In the genomic region with DNA sequence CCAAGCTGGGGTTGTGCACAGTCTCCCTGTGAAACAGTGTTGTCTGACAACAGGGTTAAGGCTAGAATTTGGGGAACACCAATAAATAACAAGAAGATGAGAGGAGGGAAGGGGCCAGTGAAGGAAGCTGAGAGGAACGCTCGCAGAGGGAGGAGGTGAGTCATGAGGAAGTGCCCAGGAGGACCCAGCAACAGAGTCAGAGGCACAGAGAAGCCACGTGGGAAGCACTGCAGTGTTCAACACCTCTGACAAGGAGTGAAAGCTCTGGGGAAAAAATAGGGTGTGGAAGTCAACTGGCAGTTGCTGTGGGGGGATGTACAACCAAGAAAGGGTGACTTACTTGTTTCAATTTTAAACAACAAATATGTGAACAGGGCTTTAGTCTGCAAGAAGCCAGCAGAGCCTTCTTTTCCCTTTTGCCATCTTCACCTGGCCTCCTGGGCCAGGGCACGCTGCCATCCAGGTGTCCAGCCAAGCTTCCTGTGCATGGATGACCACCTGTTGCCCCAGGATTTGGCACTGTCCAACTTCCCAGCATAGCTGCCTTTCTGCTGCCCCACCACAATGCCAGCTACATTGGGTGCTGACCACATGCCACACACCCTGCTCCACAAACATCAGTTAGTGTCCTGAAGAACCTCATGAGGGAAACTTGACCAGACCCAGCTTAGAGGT, we compare ENCODE assay signal across 8 cellular contexts.
DNase-seq lines count a peak whose midpoint lies in the region; ATAC-seq and TF ChIP-seq lines count a peak whose summit lies in the region.

No MANE protein-coding gene starts in this region.

- H4K20me1 ChIP-seq in MM.1S (ENCODE audit: insufficient read depth, low read length) (no peaks in the 10 kb centered on the region), Karpas-422 (ENCODE audit: insufficient read depth, low read depth, low read length) (no peaks in the 10 kb centered on the region)

- peaks cover 27% of the 10 kb centered on the region for H3K4me1 ChIP-seq in MM.1S (ENCODE audit: low read length)
- H3K4me1 ChIP-seq in Karpas-422 (ENCODE audit: low read length), result peaks cover 6% of the 10 kb centered on the region; the same call in 1 of the 2 replicates

- ATAC-seq in GM21447 (IDR thresholded peaks at IDR 0.05; ENCODE audit: unreplicated experiment), result peak; percentile 40

- H3K9me2 ChIP-seq in MM.1S (replicated peaks; ENCODE audit: insufficient read depth, low read length) (no peaks in the 10 kb centered on the region), Karpas-422 (replicated peaks; ENCODE audit: insufficient read depth, low read length) (no peaks in the 10 kb centered on the region)

- 0 out of 2 replicates have a peak overlapping the region, but pooled peaks have one; percentile 19 for H3K4me2 ChIP-seq in MM.1S (ENCODE audit: low read depth, low read length)
- no peak overlapping the region for H3K4me2 ChIP-seq in Karpas-422 (ENCODE audit: low read depth, low read length, poor library complexity, severe bottlenecking)

- no peaks in the 10 kb centered on the region for H3K36me3 ChIP-seq in MM.1S (replicated peaks; ENCODE audit: insufficient read depth, low read length)
- no peaks in the 10 kb centered on the region for H3K36me3 ChIP-seq in Karpas-422 (ENCODE audit: insufficient read depth, low read length)

- H3K79me2 ChIP-seq in MM.1S (ENCODE audit: low read length) (no peaks in the 10 kb centered on the region), Karpas-422 (ENCODE audit: low read length) (no peaks in the 10 kb centered on the region)

- H3K4me3 ChIP-seq in MM.1S (ENCODE audit: low read length) (no peak overlapping the region), Karpas-422 (ENCODE audit: low read length) (no peak overlapping the region)

- H3K9ac ChIP-seq in MM.1S (ENCODE audit: low read length) (no peak overlapping the region), Karpas-422 (ENCODE audit: low read length) (no peak overlapping the region)

- no peak for TF ChIP-seq CTCF in MM.1S (IDR thresholded peaks at IDR 0.05; ENCODE audit: low read length)

- H3K27me3 ChIP-seq in MM.1S (replicated peaks; ENCODE audit: insufficient read depth, low read length) (no peaks in the 10 kb centered on the region), Karpas-422 (ENCODE audit: low read length) (no peaks in the 10 kb centered on the region)

- H3K27ac ChIP-seq in MM.1S (ENCODE audit: low read length) (no peak overlapping the region), Karpas-422 (ENCODE audit: low read length) (no peak overlapping the region)

- H3K9me3 ChIP-seq in MM.1S (replicated peaks; ENCODE audit: insufficient read depth, low read length), result no peaks in the 10 kb centered on the region
- H3K9me3 ChIP-seq in Karpas-422 (ENCODE audit: low read length), result no peaks in the 10 kb centered on the region

- peak overlapping the region; percentile 17; the same call in 1 of the 2 replicates for H2AFZ ChIP-seq in MM.1S (ENCODE audit: low read length)
- no peak overlapping the region for H2AFZ ChIP-seq in Karpas-422 (ENCODE audit: low read length)

- DNase-seq in Ammon's horn (ENCODE audit: low spot score) (peak; percentile 12), MM.1S (no peak), fibroblast of gingiva (ENCODE audit: low read depth) (peak; percentile 26), Karpas-422 (no peak), COR-L47 (lab: John Stamatoyannopoulos, UW) (no peak)
- peak; percentile 16 to 48 for DNase-seq in activated CD8-positive, alpha-beta memory T cell treated with anti-CD3 and anti-CD28 coated beads for 4 hours (ENCODE audit: low read depth in 2 of 2)
- DNase-seq in stimulated activated CD4-positive, alpha-beta T cell treated with anti-CD3 and anti-CD28 coated beads, TNF-alpha, amount 100 ng/mL, for 24 hours (ENCODE audit: low read depth in 3 of 3), result peak; percentile 49 to 75 (median 60)

- no peaks in the 10 kb centered on the region for H3F3A ChIP-seq in MM.1S (ENCODE audit: insufficient read depth, low read length)

Comparison
In these comparisons a context has a peak if more than half of its experiments do, and no peak if none do; other contexts are left out.
1. DNase-seq: peak in Ammon's horn (single experiment), activated CD8-positive, alpha-beta memory T cell treated with anti-CD3 and anti-CD28 coated beads for 4 hours (2 of 2), fibroblast of gingiva (single experiment) and stimulated activated CD4-positive, alpha-beta T cell treated with anti-CD3 and anti-CD28 coated beads, TNF-alpha, amount 100 ng/mL, for 24 hours (3 of 3); none in MM.1S (single experiment), Karpas-422 (single experiment) and COR-L47 (single experiment).